2 cellular contexts compared by ENCODE assay signal in the genomic region with DNA sequence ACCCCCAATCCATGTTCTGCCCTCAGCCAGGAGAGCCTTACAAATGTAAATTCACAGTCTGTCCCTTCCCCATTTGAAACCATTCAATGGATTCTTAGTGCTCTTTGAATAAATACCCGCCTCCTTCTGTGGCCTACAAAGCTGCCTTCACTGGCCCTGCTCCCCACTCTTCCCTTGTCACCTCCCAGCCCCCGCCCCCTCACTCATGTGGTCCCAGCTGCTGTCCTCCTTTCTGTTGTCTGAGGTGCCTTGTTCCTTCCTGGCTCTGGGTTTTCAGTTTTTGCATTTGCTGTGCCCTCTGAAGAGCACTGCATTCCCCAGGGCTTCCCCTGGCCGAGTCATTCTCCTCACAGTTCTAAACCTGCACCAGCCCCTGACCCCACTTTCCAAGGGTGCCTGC.
TF ChIP-seq lines count a peak whose summit lies in the region.

No MANE protein-coding gene starts in this region.

TF ChIP-seq in IMR-90, 13 proteins besides CTCF, POLR2A, EP300 and RAD21:
- TF ChIP-seq, protein P1, sequence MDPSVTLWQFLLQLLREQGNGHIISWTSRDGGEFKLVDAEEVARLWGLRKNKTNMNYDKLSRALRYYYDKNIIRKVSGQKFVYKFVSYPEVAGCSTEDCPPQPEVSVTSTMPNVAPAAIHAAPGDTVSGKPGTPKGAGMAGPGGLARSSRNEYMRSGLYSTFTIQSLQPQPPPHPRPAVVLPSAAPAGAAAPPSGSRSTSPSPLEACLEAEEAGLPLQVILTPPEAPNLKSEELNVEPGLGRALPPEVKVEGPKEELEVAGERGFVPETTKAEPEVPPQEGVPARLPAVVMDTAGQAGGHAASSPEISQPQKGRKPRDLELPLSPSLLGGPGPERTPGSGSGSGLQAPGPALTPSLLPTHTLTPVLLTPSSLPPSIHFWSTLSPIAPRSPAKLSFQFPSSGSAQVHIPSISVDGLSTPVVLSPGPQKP (IDR thresholded peaks at IDR 0.05; ENCODE audit: borderline replicate concordance, low read depth, low read length): no peak
- TF ChIP-seq MAFK (IDR thresholded peaks at IDR 0.05; ENCODE audit: low read depth, low read length): no peak
TF ChIP-seq in IMR-90: peak in this region for 0.

TF ChIP-seq in K562, 482 proteins besides CTCF, POLR2A, EP300 and RAD21:
- TF ChIP-seq DIDO1 (tag; IDR thresholded peaks at IDR 0.05; ENCODE audit: low read depth) (no peak), EGR1 (conservative IDR thresholded peaks at IDR 0.05) (peak; percentile 40; the same call in 1 of the 2 replicates)
TF ChIP-seq in K562: peak in this region for 1.
